ENCODE assay signal across 19 cellular contexts in the genomic region with DNA sequence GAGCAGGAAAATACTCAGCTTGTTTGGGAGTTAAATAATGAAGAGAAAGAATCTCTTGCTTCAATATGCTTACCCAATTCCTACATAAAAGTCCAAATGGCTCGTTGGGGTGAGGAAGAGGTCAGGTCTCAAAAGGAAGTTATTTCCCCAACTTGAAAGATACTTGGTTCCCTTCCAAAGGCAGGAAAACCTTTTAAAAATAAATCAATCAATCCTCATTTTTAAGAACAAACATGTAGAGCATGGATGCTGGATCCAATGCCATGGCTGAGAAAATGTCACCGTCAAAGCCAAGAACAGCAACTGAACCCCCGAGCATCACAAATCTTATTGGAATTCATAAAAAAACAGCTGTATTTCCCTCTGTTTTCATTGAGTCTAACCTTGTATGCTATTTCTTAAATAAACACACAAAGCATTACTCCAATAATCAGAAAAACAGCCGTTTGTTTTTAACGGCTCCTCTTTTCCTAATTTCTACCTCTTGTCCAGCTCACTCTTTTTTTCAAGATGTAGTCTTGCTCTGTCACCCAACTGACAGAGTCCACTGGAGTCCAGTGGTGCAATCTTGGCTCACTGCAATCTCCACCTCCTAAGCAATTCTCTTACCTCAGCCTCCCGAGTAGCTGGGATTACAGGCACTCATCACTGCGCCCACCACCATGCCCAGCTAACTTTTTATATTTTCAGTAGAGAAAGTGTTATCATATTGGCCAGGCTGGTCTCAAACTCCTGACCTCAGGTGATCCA.
DNase-seq lines count a peak whose midpoint lies in the region; ATAC-seq and TF ChIP-seq lines count a peak whose summit lies in the region.
"Had no signal": no experiment of that assay in that cellular context is flagged by ENCODE, and none has a peak within 500 bp of the region (broad histone marks: within the 10 kb centered on the region; RNA-seq: fewer than 3 reads in every experiment).

No MANE protein-coding gene starts in this region.

- H2AFZ ChIP-seq in neuronal stem cell (ENCODE audit: low read length) = no peak overlapping the region

- no peaks in the 10 kb centered on the region for H3K79me1 ChIP-seq in neuronal stem cell (ENCODE audit: low read depth, low read length)

- DNase-seq in fibroblast of mammary gland (ENCODE audit: low read depth) (peak; percentile 25), left kidney (ENCODE audit: low read depth, low spot score) (peak; percentile 64), OCI-M2 (lab: John Stamatoyannopoulos, UW; ENCODE audit: unreplicated experiment) (no peak), neuronal stem cell (ENCODE audit: low spot score) (no peak), iPS-NIHi7 (ENCODE audit: extremely low spot score) (no peak)
- DNase-seq in CD8-positive, alpha-beta T cell = no peak
- DNase-seq: activated CD4-positive, alpha-beta T cell treated with anti-CD3 and anti-CD28 coated beads for 36 hours; activated CD8-positive, alpha-beta memory T cell treated with anti-CD3 and anti-CD28 coated beads, Interleukin-2, amount 10 ng/mL, durations not matched to agents 7 days and 5 days; islet precursor cell; NCI-H2081; NCI-H524; stimulated activated CD4-positive, alpha-beta T cell treated with anti-CD3 and anti-CD28 coated beads, Interleukin-15, amount 100 ng/mL, for 24 hours had no signal

- no peak overlapping the region for H3K27ac Mint-ChIP-seq in CD8-positive, alpha-beta T cell
- H3K27ac Mint-ChIP-seq: activated CD4-positive, alpha-beta T cell treated with anti-CD3 and anti-CD28 coated beads for 36 hours; activated CD8-positive, alpha-beta memory T cell treated with anti-CD3 and anti-CD28 coated beads, Interleukin-2, amount 10 ng/mL, durations not matched to agents 7 days and 5 days; activated naive CD8-positive, alpha-beta T cell had no signal

- H2BK120ac ChIP-seq in neuronal stem cell (ENCODE audit: low read depth, low read length) = no peak overlapping the region

- H3K4me3 ChIP-seq in fibroblast of mammary gland (ENCODE audit: control insufficient read depth, low read depth, low read length) = no peak overlapping the region
- no peak overlapping the region for H3K4me3 ChIP-seq in subcutaneous abdominal adipose tissue (ENCODE audit: low read depth in 1 of 5, low read length in 5 of 5)
- no peak overlapping the region for H3K4me3 ChIP-seq in neuronal stem cell (ENCODE audit: low read length in 2 of 2)
- no peak overlapping the region for H3K4me3 ChIP-seq in CD8-positive, alpha-beta T cell (ENCODE audit: low read depth, low read length)
- H3K4me3 ChIP-seq: breast epithelium, K562, thoracic aorta had no signal

- no peak overlapping the region for H2BK15ac ChIP-seq in neuronal stem cell (ENCODE audit: low read length)

- H3K9me3 ChIP-seq in subcutaneous abdominal adipose tissue (ENCODE audit: control insufficient read depth in 5 of 5, low read length in 5 of 5) (no peaks in the 10 kb centered on the region), neuronal stem cell (replicated peaks in 1 of 2; ENCODE audit: control insufficient read depth in 2 of 2, insufficient read depth in 1 of 2, low read depth in 1 of 2, low read length in 2 of 2) (no peaks in the 10 kb centered on the region)
- no peaks in the 10 kb centered on the region for H3K9me3 ChIP-seq in CD8-positive, alpha-beta T cell (ENCODE audit: low read length)
- H3K9me3 ChIP-seq: breast epithelium, thoracic aorta had no signal

- no peak overlapping the region for H3K4me3 Mint-ChIP-seq in CD8-positive, alpha-beta T cell
- H3K4me3 Mint-ChIP-seq: activated CD4-positive, alpha-beta T cell treated with anti-CD3 and anti-CD28 coated beads for 36 hours; activated CD8-positive, alpha-beta memory T cell treated with anti-CD3 and anti-CD28 coated beads, Interleukin-2, amount 10 ng/mL, durations not matched to agents 7 days and 5 days; activated naive CD8-positive, alpha-beta T cell had no signal

- H3K23ac ChIP-seq in neuronal stem cell (ENCODE audit: low read depth, low read length, poor library complexity) = no peak overlapping the region

- CTCF ChIA-PET in CD8-positive, alpha-beta T cell (lab: Charles Lee) = interaction anchor here (0.7 kb wide), 1 partner anchor 655 kb away, joined by 3 read pairs; no protein-coding TSS in a partner anchor

- H3K14ac ChIP-seq in neuronal stem cell (ENCODE audit: low read length) = no peak overlapping the region

- H3K4me2 ChIP-seq in neuronal stem cell (ENCODE audit: insufficient read depth, low read length, poor library complexity, severe bottlenecking) = no peak overlapping the region

- H3K27ac ChIP-seq in angular gyrus (ENCODE audit: low read depth, low read length) (peak overlapping the region; percentile 13), subcutaneous abdominal adipose tissue (ENCODE audit: low read depth, low read length) (peak overlapping the region; percentile 49), neuronal stem cell (replicated peaks; ENCODE audit: low read length) (no peak overlapping the region)
- H3K27ac ChIP-seq in CD8-positive, alpha-beta T cell (ENCODE audit: low read depth, low read length) = no peak overlapping the region
- H3K27ac ChIP-seq: RWPE1, thoracic aorta had no signal

- ATAC-seq in CD8-positive, alpha-beta T cell = no peak
- ATAC-seq: activated CD4-positive, alpha-beta T cell treated with anti-CD3 and anti-CD28 coated beads for 36 hours; activated CD8-positive, alpha-beta memory T cell treated with anti-CD3 and anti-CD28 coated beads, Interleukin-2, amount 10 ng/mL, durations not matched to agents 7 days and 5 days; K562 had no signal

- H3K9me3 Mint-ChIP-seq in CD8-positive, alpha-beta T cell = no peaks in the 10 kb centered on the region

- POLR2A ChIA-PET in CD8-positive, alpha-beta T cell (lab: Charles Lee) = no interaction called here

- intact Hi-C loops in CD8-positive, alpha-beta T cell (cut with DNase I, micrococcal nuclease) = no loop called here

- H3K9ac ChIP-seq in subcutaneous abdominal adipose tissue (ENCODE audit: low read length in 5 of 5) = no peak overlapping the region
- H3K9ac ChIP-seq in neuronal stem cell (ENCODE audit: low read depth, low read length, poor library complexity) = no peak overlapping the region

- no peak overlapping the region for H4K8ac ChIP-seq in neuronal stem cell (ENCODE audit: low read depth, low read length)

- H2BK5ac ChIP-seq in neuronal stem cell (ENCODE audit: low read length) = no peak overlapping the region

- no peak for TF ChIP-seq CTCF in fibroblast of mammary gland (conservative IDR thresholded peaks at IDR 0.05; ENCODE audit: control insufficient read depth, insufficient read depth, low read depth, low read length)
- TF ChIP-seq CTCF in CD8-positive, alpha-beta T cell (IDR thresholded peaks at IDR 0.05) = no peak

- H3K36me3 ChIP-seq in subcutaneous abdominal adipose tissue (ENCODE audit: control insufficient read depth in 5 of 5, insufficient read depth in 5 of 5, low read length in 5 of 5) (no peaks in the 10 kb centered on the region), neuronal stem cell (replicated peaks in 1 of 2; ENCODE audit: control insufficient read depth in 2 of 2, insufficient read depth in 2 of 2, low read length in 2 of 2) (no peaks in the 10 kb centered on the region)
- no peaks in the 10 kb centered on the region for H3K36me3 ChIP-seq in CD8-positive, alpha-beta T cell (ENCODE audit: insufficient read depth, low read length)
- H3K36me3 ChIP-seq: breast epithelium, thoracic aorta had no signal

- H3K27me3 ChIP-seq in subcutaneous abdominal adipose tissue (ENCODE audit: control insufficient read depth in 5 of 5, insufficient read depth in 4 of 5, low read length in 5 of 5) (no peaks in the 10 kb centered on the region), neuronal stem cell (ENCODE audit: control insufficient read depth in 3 of 3, insufficient read depth in 3 of 3, low read depth in 1 of 3, low read length in 3 of 3) (no peaks in the 10 kb centered on the region)
- no peaks in the 10 kb centered on the region for H3K27me3 ChIP-seq in CD8-positive, alpha-beta T cell (ENCODE audit: insufficient read depth, low read length)
- H3K27me3 ChIP-seq: breast epithelium had no signal

- H3K18ac ChIP-seq in neuronal stem cell (ENCODE audit: low read length) = no peak overlapping the region

- H2BK12ac ChIP-seq in neuronal stem cell (ENCODE audit: low read length) = no peak overlapping the region

- H3K4me1 ChIP-seq in subcutaneous abdominal adipose tissue (ENCODE audit: control insufficient read depth in 5 of 5, insufficient read depth in 5 of 5, low read length in 5 of 5) (peaks cover 5 to 45% (median 28%) of the 10 kb centered on the region in 5 donors), neuronal stem cell (ENCODE audit: control insufficient read depth in 2 of 2, insufficient read depth in 1 of 2, low read depth in 1 of 2, low read length in 2 of 2) (peaks cover 0 to 4% of the 10 kb centered on the region in 2 donors)
- no peaks in the 10 kb centered on the region for H3K4me1 ChIP-seq in CD8-positive, alpha-beta T cell (ENCODE audit: insufficient read depth, low read length)
- H3K4me1 ChIP-seq: breast epithelium had no signal

- H3K27me3 Mint-ChIP-seq in CD8-positive, alpha-beta T cell (ENCODE audit: low read depth) = peaks cover 3% of the 10 kb centered on the region
- H3K27me3 Mint-ChIP-seq: activated CD4-positive, alpha-beta T cell treated with anti-CD3 and anti-CD28 coated beads for 36 hours had no signal

- no peaks in the 10 kb centered on the region for H3K36me3 Mint-ChIP-seq in CD8-positive, alpha-beta T cell
- H3K36me3 Mint-ChIP-seq: activated CD8-positive, alpha-beta memory T cell treated with anti-CD3 and anti-CD28 coated beads, Interleukin-2, amount 10 ng/mL, durations not matched to agents 7 days and 5 days; activated naive CD8-positive, alpha-beta T cell had no signal

- no peak overlapping the region for H3K4ac ChIP-seq in neuronal stem cell (ENCODE audit: low read length)

- H4K91ac ChIP-seq in neuronal stem cell (ENCODE audit: low read depth, low read length, poor library complexity) = no peak overlapping the region

- no peak overlapping the region for H2AK5ac ChIP-seq in neuronal stem cell (ENCODE audit: low read depth, low read length)

- no CpG with 5 or more reads among the region's 7 CpGs for WGBS in neuronal stem cell (ENCODE audit: extremely low coverage in 2 of 2, insufficient read length in 2 of 2, insufficient replicate concordance in 1 of 2), 2 donors

- no peaks in the 10 kb centered on the region for H3K4me1 Mint-ChIP-seq in CD8-positive, alpha-beta T cell (ENCODE audit: low read depth)
- H3K4me1 Mint-ChIP-seq: activated CD4-positive, alpha-beta T cell treated with anti-CD3 and anti-CD28 coated beads for 36 hours; activated CD8-positive, alpha-beta memory T cell treated with anti-CD3 and anti-CD28 coated beads, Interleukin-2, amount 10 ng/mL, durations not matched to agents 7 days and 5 days had no signal

Comparison
In these comparisons a context has a peak if more than half of its experiments do, and no peak if none do; other contexts are left out.
1. H3K27ac ChIP-seq: peak in angular gyrus (single experiment) and subcutaneous abdominal adipose tissue (single experiment); none in neuronal stem cell (single experiment) and CD8-positive, alpha-beta T cell (single experiment).
2. DNase-seq: peak in fibroblast of mammary gland (single experiment) and left kidney (single experiment); none in OCI-M2 (single experiment), neuronal stem cell (single experiment), CD8-positive, alpha-beta T cell (0 of 7) and iPS-NIHi7 (single experiment).